In genomic region chrX:83509246-83509801, GRCh38 we compare ENCODE assay signal across 22 cellular contexts. TPM values are rescaled to one million over a fixed set of nuclear protein-coding genes. Genes with fewer than 3 reads are reported as not detected.
DNase-seq lines count a peak whose midpoint lies in the region; ATAC-seq, FAIRE-seq and TF ChIP-seq lines count a peak whose summit lies in the region.
"Had no signal": no experiment of that assay in that cellular context is flagged by ENCODE, and none has a peak within 500 bp of the region (broad histone marks: within the 10 kb centered on the region; RNA-seq: fewer than 3 reads in every experiment).

No MANE protein-coding gene starts in this region.

- POLR2A ChIA-PET in MCF 10A (lab: Yijun Ruan, JAX): no interaction called here

- peaks cover 9% of the 10 kb centered on the region for H3K9me3 Mint-ChIP-seq in MCF 10A (ENCODE audit: unreplicated experiment)
- no peaks in the 10 kb centered on the region for H3K9me3 Mint-ChIP-seq in astrocyte (ENCODE audit: unreplicated experiment)
- H3K9me3 Mint-ChIP-seq in mesothelial cell of epicardium: peaks cover 18% of the 10 kb centered on the region
- H3K9me3 Mint-ChIP-seq in CD14-positive monocyte: peaks cover 0 to 35% (median 22%) of the 10 kb centered on the region in 7 donors

- CTCF ChIA-PET in MCF 10A (lab: Yijun Ruan, JAX): no interaction called here

- H3K79me2 ChIP-seq in astrocyte (ENCODE audit: insufficient read depth, low read length): no peaks in the 10 kb centered on the region

- H3K36me3 Mint-ChIP-seq in MCF 10A (ENCODE audit: insufficient read depth, unreplicated experiment): no peaks in the 10 kb centered on the region
- no peaks in the 10 kb centered on the region for H3K36me3 Mint-ChIP-seq in astrocyte (ENCODE audit: low read depth, unreplicated experiment)
- H3K36me3 Mint-ChIP-seq in mesothelial cell of epicardium: no peaks in the 10 kb centered on the region
- peaks cover 4 to 6% of the 10 kb centered on the region in 2 donors for H3K36me3 Mint-ChIP-seq in CD14-positive monocyte

- H3K27me3 ChIP-seq in breast epithelium (peaks cover 8 to 90% of the 10 kb centered on the region in 2 donors), astrocyte (ENCODE audit: insufficient read depth, low read length) (no peaks in the 10 kb centered on the region), thoracic aorta (replicated peaks; ENCODE audit: insufficient read depth) (no peaks in the 10 kb centered on the region)

- no peak for FAIRE-seq in astrocyte (lab: Jason Lieb, UNC)

- peaks cover 26% of the 10 kb centered on the region for H3K27me3 Mint-ChIP-seq in MCF 10A (ENCODE audit: insufficient read depth, unreplicated experiment)
- peaks cover 42% of the 10 kb centered on the region for H3K27me3 Mint-ChIP-seq in astrocyte (ENCODE audit: low read depth, unreplicated experiment)
- H3K27me3 Mint-ChIP-seq in mesothelial cell of epicardium (ENCODE audit: low read depth): peaks cover 94% of the 10 kb centered on the region
- peaks cover 75 to 79% (median 78%) of the 10 kb centered on the region in 3 donors for H3K27me3 Mint-ChIP-seq in CD14-positive monocyte (ENCODE audit: low read depth in 3 of 3)

- H3K4me1 ChIP-seq in breast epithelium: no peaks in the 10 kb centered on the region
- H3K4me1 ChIP-seq in astrocyte (ENCODE audit: insufficient read depth, low read length): no peaks in the 10 kb centered on the region
- H3K4me1 ChIP-seq in thoracic aorta (ENCODE audit: control insufficient read depth in 1 of 2, low read depth in 2 of 2): peaks cover 0 to 9% of the 10 kb centered on the region in 2 donors
- H3K4me1 ChIP-seq: thyroid gland had no signal

- H4K20me1 ChIP-seq in astrocyte (ENCODE audit: insufficient read depth, low read length): no peaks in the 10 kb centered on the region

- H2AFZ ChIP-seq in astrocyte (ENCODE audit: low read depth, low read length): peak overlapping the region; percentile 69

- H3K4me2 ChIP-seq in astrocyte (ENCODE audit: low read length): peak overlapping the region; percentile 88

- no peak for DNase-seq in breast epithelium (ENCODE audit: low spot score in 2 of 2)
- DNase-seq in MCF 10A (ENCODE audit: unreplicated experiment): no peak
- peak; percentile 10 for DNase-seq in astrocyte (ENCODE audit: low read depth)
- no peak for DNase-seq in mesothelial cell of epicardium (ENCODE audit: low spot score in 2 of 2, unreplicated experiment in 2 of 2)
- DNase-seq in thoracic aorta (ENCODE audit: low spot score): no peak
- DNase-seq in COR-L47 (lab: John Stamatoyannopoulos, UW): no peak
- DNase-seq in Kasumi-1 (lab: John Stamatoyannopoulos, UW): no peak
- no peak for DNase-seq in CD14-positive monocyte (ENCODE audit: low spot score)
- DNase-seq: activated CD8-positive, alpha-beta memory T cell treated with anti-CD3 and anti-CD28 coated beads, Interleukin-2, amount 50 U/mL, for 4 hours; Calu3; heart right ventricle; Karpas-422; left colon; NCI-H1694; NCI-H446 treated with DMSO at 0.1 percent for 48 hours; OCI-M1; stimulated activated CD4-positive, alpha-beta T cell treated with anti-CD3 and anti-CD28 coated beads, Interleukin-1b, Interleukin-23, amount 100 ng/mL, for 48 hours had no signal

- H3K9ac ChIP-seq in astrocyte (ENCODE audit: low read length): peak overlapping the region; percentile 84

- no peak overlapping the region for H3K4me3 Mint-ChIP-seq in MCF 10A (ENCODE audit: unreplicated experiment)
- H3K4me3 Mint-ChIP-seq in astrocyte (ENCODE audit: unreplicated experiment): peak overlapping the region; percentile 50
- peak overlapping the region; percentile 31 for H3K4me3 Mint-ChIP-seq in mesothelial cell of epicardium
- peak overlapping the region in 1 of 2 donors; percentile 79 for H3K4me3 Mint-ChIP-seq in CD14-positive monocyte

- no peak overlapping the region for H3K27ac ChIP-seq in breast epithelium
- peak overlapping the region; percentile 33 for H3K27ac ChIP-seq in astrocyte (ENCODE audit: low read depth, low read length)
- no peak overlapping the region for H3K27ac ChIP-seq in thoracic aorta
- H3K27ac ChIP-seq: esophagus muscularis mucosa, heart right ventricle, thyroid gland had no signal

- TF ChIP-seq CTCF in breast epithelium (IDR thresholded peaks at IDR 0.05) (no peak), MCF 10A (IDR thresholded peaks at IDR 0.05; ENCODE audit: unreplicated experiment) (no peak), astrocyte (IDR thresholded peaks at IDR 0.05; ENCODE audit: insufficient read depth, low read depth, low read length) (no peak), mesothelial cell of epicardium (IDR thresholded peaks at IDR 0.05; ENCODE audit: unreplicated experiment) (no peak), thoracic aorta (IDR thresholded peaks at IDR 0.05) (no peak), CD14-positive monocyte (IDR thresholded peaks at IDR 0.05) (no peak)

- H3K9me3 ChIP-seq in breast epithelium (no peaks in the 10 kb centered on the region), astrocyte (ENCODE audit: insufficient read depth, low read depth, low read length) (no peaks in the 10 kb centered on the region), thoracic aorta (no peaks in the 10 kb centered on the region)
- H3K9me3 ChIP-seq: esophagus muscularis mucosa, thyroid gland had no signal

- TF ChIP-seq POLR2A in breast epithelium (IDR thresholded peaks at IDR 0.05): no peak

- H3K27ac Mint-ChIP-seq in MCF 10A (ENCODE audit: low read depth, unreplicated experiment): no peak overlapping the region
- H3K27ac Mint-ChIP-seq in astrocyte (ENCODE audit: unreplicated experiment): no peak overlapping the region
- H3K27ac Mint-ChIP-seq in mesothelial cell of epicardium: no peak overlapping the region
- peak overlapping the region in 1 of 7 donors; percentile 33 for H3K27ac Mint-ChIP-seq in CD14-positive monocyte

- intact Hi-C loops in breast epithelium (cut with DNase I; ENCODE audit: low total_unique reads) (no loop called here), MCF 10A (cut with micrococcal nuclease) (no loop called here), CD14-positive monocyte (cut with micrococcal nuclease) (no loop called here)

- H3K36me3 ChIP-seq in breast epithelium (no peaks in the 10 kb centered on the region), astrocyte (ENCODE audit: insufficient read depth, low read length) (no peaks in the 10 kb centered on the region), thoracic aorta (no peaks in the 10 kb centered on the region)
- H3K36me3 ChIP-seq: esophagus muscularis mucosa, heart right ventricle, thyroid gland had no signal

- H3K4me3 ChIP-seq in breast epithelium (peak overlapping the region in 2 of 3 donors; percentile 3 to 28), astrocyte (ENCODE audit: insufficient read depth, low read depth, low read length) (peak overlapping the region; percentile 61), thoracic aorta (peak overlapping the region; percentile 13)
- H3K4me3 ChIP-seq: thyroid gland had no signal

- BruUV-seq in MCF 10A (replicated peaks; lab: Mats Ljungman, UMichigan): no TSS peak

- no peak for ATAC-seq in thoracic aorta (ENCODE audit: insufficient number of reproducible peaks, low FRiP score, low read depth)
- ATAC-seq: heart right ventricle, left colon had no signal

- H3K4me1 Mint-ChIP-seq in MCF 10A (ENCODE audit: insufficient read depth, unreplicated experiment): no peaks in the 10 kb centered on the region
- peaks cover 11% of the 10 kb centered on the region for H3K4me1 Mint-ChIP-seq in astrocyte (ENCODE audit: low read depth, unreplicated experiment)
- H3K4me1 Mint-ChIP-seq in mesothelial cell of epicardium: peaks cover 5% of the 10 kb centered on the region
- no peaks in the 10 kb centered on the region for H3K4me1 Mint-ChIP-seq in CD14-positive monocyte

RNA-seq across cellular contexts. Expression of gene POU3F4, which starts 1.2 kb away (rescaled TPM):
- total RNA-seq in breast epithelium (not detected), MCF 10A (2022) (not detected in 2 replicates), astrocyte (0.18 and 0.31 TPM in 2 replicates), mesothelial cell of epicardium (not detected in 3 replicates), thoracic aorta (not detected)
- not detected for polyA plus RNA-seq in CD14-positive monocyte
- total RNA-seq: Calu3, heart right ventricle, renal cortical epithelial cell had no signal
- polyA plus RNA-seq: adipose tissue, AG04450, heart right ventricle had no signal
